In the genomic region with DNA sequence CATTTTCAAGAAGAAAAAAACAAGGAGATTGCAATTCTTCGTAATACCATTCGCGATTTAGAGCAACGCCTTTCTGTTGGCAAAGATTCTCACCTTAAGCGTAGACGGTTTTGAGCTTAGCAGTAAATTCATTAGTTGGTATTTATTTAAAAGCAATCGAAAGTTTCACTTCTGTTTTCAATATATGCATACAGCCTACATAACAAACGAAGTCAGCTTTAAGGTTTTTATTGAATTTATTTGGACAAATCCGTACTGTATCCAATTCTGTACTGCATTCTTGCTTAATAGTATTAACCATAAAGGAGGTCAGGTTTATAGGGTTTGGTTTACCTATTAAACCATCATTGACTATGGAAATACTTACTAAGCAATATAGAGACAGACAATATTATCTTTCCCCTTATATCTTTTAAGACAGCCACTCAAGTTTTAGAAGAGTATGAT, we compare ENCODE assay signal across 30 cellular contexts. TPM values are rescaled to one million over a fixed set of nuclear protein-coding genes. Genes with fewer than 3 reads are reported as not detected.
"Had no signal": no experiment of that assay in that cellular context is flagged by ENCODE, and none has a peak within 500 bp of the region (broad histone marks: within the 10 kb centered on the region; RNA-seq: fewer than 3 reads in every experiment).

No MANE protein-coding gene starts in this region.

- H3K27me3 ChIP-seq: brain microvascular endothelial cell, dorsolateral prefrontal cortex had no signal

- H3K36me3 ChIP-seq: brain microvascular endothelial cell, WERI-Rb-1 had no signal

- H3K4me3 Mint-ChIP-seq: activated B cell treated with CpG ODN at 0.5 μM for 24 hours; activated CD8-positive, alpha-beta T cell treated with anti-CD3 and anti-CD28 coated beads for 36 hours; activated naive CD8-positive, alpha-beta T cell; activated T-cell treated with anti-CD3 and anti-CD28 coated beads, Interleukin-2, amount 50 U/mL, for 4 hours; activated T-helper 17 cell treated with anti-CD3 and anti-CD28 coated beads, Interleukin-2, amount 50 U/mL, for 72 hours; central memory CD8-positive, alpha-beta T cell; dendritic cell treated with granulocyte-macrophage colony-stimulating factor and Interleukin-4, amounts not matched to agents 40 ng/mL and 50 ng/mL, for 4 days; endodermal cell; T-helper 17 cell; T-helper 2 cell treated with Interferon-gamma antibody and Interleukin-4, amounts not matched to agents 5 μg/mL and 100 μg/mL, for 36 hours had no signal

- DNase-seq: activated B cell treated with CpG ODN at 0.5 μM for 24 hours; activated CD4-positive, alpha-beta T cell treated with anti-CD3 and anti-CD28 coated beads for 48 hours; activated CD4-positive, alpha-beta T cell treated with anti-CD3 and anti-CD28 coated beads, Interleukin-2, amount 50 U/mL, for 1 hour; activated CD4-positive, alpha-beta T cell treated with anti-CD3 and anti-CD28 coated beads, Interleukin-2, amount 50 U/mL, for 48 hours; activated CD8-positive, alpha-beta memory T cell treated with anti-CD3 and anti-CD28 coated beads for 24 hours; activated CD8-positive, alpha-beta T cell treated with anti-CD3 and anti-CD28 coated beads for 36 hours; activated effector memory CD4-positive, alpha-beta T cell treated with Interleukin-2 at 50 U/mL for 16 hours; activated gamma-delta T cell treated with Interleukin-2 at 50 U/mL for 16 hours; activated naive CD4-positive, alpha-beta T cell treated with anti-CD3 and anti-CD28 coated beads, Interleukin-2, amount 50 U/mL, for 16 hours; activated naive CD4-positive, alpha-beta T cell treated with Interleukin-2 at 50 U/mL for 16 hours; activated T-cell treated with anti-CD3 and anti-CD28 coated beads, Interleukin-2, amount 50 U/mL, for 4 hours; amniotic stem cell; anterior cingulate cortex; brain microvascular endothelial cell; dorsolateral prefrontal cortex; effector memory CD4-positive, alpha-beta T cell; endodermal cell; foreskin fibroblast; head of caudate nucleus; T-helper 17 cell; T1000; WERI-Rb-1 had no signal

- ATAC-seq: activated CD4-positive, CD25-positive, alpha-beta regulatory T cell treated with anti-CD3 and anti-CD28 coated beads, Interleukin-2, amount 50 U/mL, for 24 hours; activated CD8-positive, alpha-beta T cell treated with anti-CD3 and anti-CD28 coated beads for 36 hours; activated T-cell treated with anti-CD3 and anti-CD28 coated beads, Interleukin-2, amount 50 U/mL, for 4 hours; activated T-helper 17 cell treated with anti-CD3 and anti-CD28 coated beads, Interleukin-2, amount 50 U/mL, for 72 hours; esophagus mucosa; T-helper 17 cell had no signal

- H3K4me1 Mint-ChIP-seq: activated B cell treated with CpG ODN at 0.5 μM for 24 hours; activated T-helper 17 cell treated with anti-CD3 and anti-CD28 coated beads, Interleukin-2, amount 50 U/mL, for 72 hours; central memory CD8-positive, alpha-beta T cell; endodermal cell; T-helper 17 cell had no signal

- H3K27me3 Mint-ChIP-seq: activated B cell treated with CpG ODN at 0.5 μM for 24 hours; activated CD8-positive, alpha-beta T cell treated with anti-CD3 and anti-CD28 coated beads for 36 hours; activated naive CD8-positive, alpha-beta T cell; activated T-helper 17 cell treated with anti-CD3 and anti-CD28 coated beads, Interleukin-2, amount 50 U/mL, for 72 hours; central memory CD8-positive, alpha-beta T cell; dendritic cell treated with granulocyte-macrophage colony-stimulating factor and Interleukin-4, amounts not matched to agents 40 ng/mL and 50 ng/mL, for 4 days; T-helper 17 cell had no signal

- H3K9me3 Mint-ChIP-seq: activated CD8-positive, alpha-beta T cell treated with anti-CD3 and anti-CD28 coated beads for 36 hours; activated T-helper 17 cell treated with anti-CD3 and anti-CD28 coated beads, Interleukin-2, amount 50 U/mL, for 72 hours; central memory CD8-positive, alpha-beta T cell; dendritic cell treated with granulocyte-macrophage colony-stimulating factor and Interleukin-4, amounts not matched to agents 40 ng/mL and 50 ng/mL, for 4 days; T-helper 2 cell treated with Interferon-gamma antibody and Interleukin-4, amounts not matched to agents 5 μg/mL and 100 μg/mL, for 36 hours had no signal

- H3K4me3 ChIP-seq: coronary artery, dorsolateral prefrontal cortex had no signal

- H3K27ac ChIP-seq: brain microvascular endothelial cell, coronary artery, WERI-Rb-1 had no signal

- H3K27ac Mint-ChIP-seq: activated B cell treated with CpG ODN at 0.5 μM for 24 hours; activated CD8-positive, alpha-beta T cell treated with anti-CD3 and anti-CD28 coated beads for 36 hours; activated naive CD8-positive, alpha-beta T cell; activated T-helper 17 cell treated with anti-CD3 and anti-CD28 coated beads, Interleukin-2, amount 50 U/mL, for 72 hours; dendritic cell treated with granulocyte-macrophage colony-stimulating factor and Interleukin-4, amounts not matched to agents 40 ng/mL and 50 ng/mL, for 4 days; endodermal cell; T-helper 17 cell; T-helper 2 cell treated with Interferon-gamma antibody and Interleukin-4, amounts not matched to agents 5 μg/mL and 100 μg/mL, for 36 hours had no signal

RNA-seq across cellular contexts. Expression of a gene that starts 12.0 kb away (rescaled TPM):
- total RNA-seq: activated B cell treated with CpG ODN at 0.5 μM for 24 hours; activated CD8-positive, alpha-beta T cell treated with anti-CD3 and anti-CD28 coated beads for 36 hours; activated T-helper 17 cell treated with anti-CD3 and anti-CD28 coated beads, Interleukin-2, amount 50 U/mL, for 72 hours had no signal

RNA-seq across cellular contexts. Expression of a gene that starts 43.1 kb away (rescaled TPM):
- total RNA-seq: esophagus mucosa had no signal
